1 cellular context compared by ENCODE assay signal in the genomic region with DNA sequence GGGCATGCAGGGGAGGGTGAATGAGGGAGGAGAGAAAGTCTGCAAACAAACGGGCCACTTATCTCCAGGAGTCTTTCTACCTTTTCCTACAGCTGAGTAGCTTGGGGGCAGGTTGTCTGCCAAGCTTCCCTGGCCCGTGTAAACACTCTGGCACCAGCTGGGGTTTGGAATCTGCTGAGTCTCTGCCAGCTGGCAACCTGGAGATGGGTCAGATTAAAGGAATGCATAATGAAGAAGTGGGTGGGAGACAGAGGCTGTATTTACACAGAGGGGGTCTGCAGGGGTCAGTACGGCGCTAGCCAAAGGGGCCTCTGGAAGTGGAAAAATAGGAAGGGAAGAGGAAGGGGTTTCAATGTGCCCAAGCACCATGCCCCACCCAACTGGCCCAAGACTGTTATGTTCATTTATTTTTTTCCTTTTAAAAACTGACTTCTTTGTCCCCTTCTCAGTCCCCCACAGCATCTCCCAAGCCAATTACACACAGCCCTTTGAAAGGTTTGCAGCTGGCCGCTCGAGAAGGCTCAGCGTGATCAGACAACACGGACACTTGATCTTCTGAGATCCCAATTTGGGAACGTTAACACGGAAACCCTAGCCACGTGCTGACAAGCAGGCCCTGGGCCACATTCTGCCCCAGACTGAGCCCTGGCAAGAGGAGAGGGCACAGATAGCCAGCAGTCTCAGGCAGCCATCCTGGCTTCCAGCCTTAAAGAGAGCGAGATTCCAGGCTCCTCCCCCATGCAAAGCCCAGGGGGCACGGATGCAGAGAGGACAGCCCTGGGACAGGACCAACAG.
TF ChIP-seq lines count a peak whose summit lies in the region.

No MANE protein-coding gene starts in this region.

TF ChIP-seq in HepG2, 621 proteins besides CTCF, POLR2A, EP300 and RAD21 (continued from another document and continues in another):
- TF ChIP-seq BCL6 (CRISPR knock-in tag; IDR thresholded peaks at IDR 0.05) (peak; percentile 53), RXRA (CRISPR knock-in tag; IDR thresholded peaks at IDR 0.05) (no peak; the same call in 1 of the 2 replicates), ZNF335 (CRISPR knock-in tag; IDR thresholded peaks at IDR 0.05) (no peak), RFX3 (CRISPR knock-in tag; IDR thresholded peaks at IDR 0.05) (no peak), TMF1 (CRISPR knock-in tag; IDR thresholded peaks at IDR 0.05; ENCODE audit: low read depth) (no peak), MED13 (CRISPR knock-in tag; IDR thresholded peaks at IDR 0.05) (no peak), SUZ12 (IDR thresholded peaks at IDR 0.05; ENCODE audit: low read depth, low read length) (no peak), ZNF556 (CRISPR knock-in tag; IDR thresholded peaks at IDR 0.05; ENCODE audit: borderline replicate concordance) (no peak), MEF2D (CRISPR knock-in tag; IDR thresholded peaks at IDR 0.05) (no peak), RBFOX2 (IDR thresholded peaks at IDR 0.05; ENCODE audit: low read depth, low read length) (no peak), KMT2B (CRISPR knock-in tag; IDR thresholded peaks at IDR 0.05) (no peak), ATF1 (CRISPR knock-in tag; IDR thresholded peaks at IDR 0.05) (no peak), CCDC6 (CRISPR knock-in tag; IDR thresholded peaks at IDR 0.05) (no peak), XRCC5 (optimal IDR thresholded peaks at IDR 0.05; ENCODE audit: low read length) (peak; percentile 53), CBX5 (CRISPR knock-in tag; IDR thresholded peaks at IDR 0.05; ENCODE audit: borderline replicate concordance) (no peak), TOPORS (CRISPR knock-in tag; IDR thresholded peaks at IDR 0.05) (no peak), TBX2 (CRISPR knock-in tag; IDR thresholded peaks at IDR 0.05; ENCODE audit: borderline replicate concordance) (peak; percentile 47; the same call in 1 of the 2 replicates), SP1 (IDR thresholded peaks at IDR 0.05) (no peak), SP1 (CRISPR knock-in tag; IDR thresholded peaks at IDR 0.05) (no peak), ZNF34 (CRISPR knock-in tag; IDR thresholded peaks at IDR 0.05; ENCODE audit: borderline replicate concordance) (no peak), ZNF629 (CRISPR knock-in tag; conservative IDR thresholded peaks at IDR 0.05) (0 out of 2 replicates have a peak, but pooled peaks have one; percentile 13), HOXA5 (CRISPR knock-in tag; IDR thresholded peaks at IDR 0.05) (no peak), ADNP (CRISPR knock-in tag; IDR thresholded peaks at IDR 0.05) (no peak), FOXP1 (IDR thresholded peaks at IDR 0.05) (no peak), FOXP1 (CRISPR knock-in tag; IDR thresholded peaks at IDR 0.05) (peak; percentile 18; the same call in 1 of the 2 replicates), ZNF549 (CRISPR knock-in tag; IDR thresholded peaks at IDR 0.05) (no peak), ZNF761 (CRISPR knock-in tag; conservative IDR thresholded peaks at IDR 0.05) (no peak), ZNF616 (CRISPR knock-in tag; IDR thresholded peaks at IDR 0.05; ENCODE audit: low read depth) (no peak), MED1 (CRISPR knock-in tag; IDR thresholded peaks at IDR 0.05) (0 out of 2 replicates have a peak, but pooled peaks have one; percentile 34), KMT2A (CRISPR knock-in tag; IDR thresholded peaks at IDR 0.05) (no peak), ZKSCAN5 (CRISPR knock-in tag; IDR thresholded peaks at IDR 0.05) (no peak), LCORL (IDR thresholded peaks at IDR 0.05) (no peak), LCORL (CRISPR knock-in tag; IDR thresholded peaks at IDR 0.05) (no peak), SPEN (CRISPR knock-in tag; IDR thresholded peaks at IDR 0.05; ENCODE audit: low read depth) (no peak), IRF2 (CRISPR knock-in tag; IDR thresholded peaks at IDR 0.05) (no peak), ZNF264 (CRISPR knock-in tag; IDR thresholded peaks at IDR 0.05) (no peak), FLYWCH1 (CRISPR knock-in tag; IDR thresholded peaks at IDR 0.05) (no peak), ZMAT3 (CRISPR knock-in tag; conservative IDR thresholded peaks at IDR 0.05) (no peak), SMAD3 (CRISPR knock-in tag; IDR thresholded peaks at IDR 0.05) (no peak), MBD4 (IDR thresholded peaks at IDR 0.05; ENCODE audit: borderline replicate concordance, low read length) (no peak), SNAI1 (CRISPR knock-in tag; IDR thresholded peaks at IDR 0.05; ENCODE audit: borderline replicate concordance) (no peak), RFXAP (CRISPR knock-in tag; IDR thresholded peaks at IDR 0.05; ENCODE audit: borderline replicate concordance) (no peak), SKI (IDR thresholded peaks at IDR 0.05; ENCODE audit: partially characterized antibody) (no peak), CEBPB (IDR thresholded peaks at IDR 0.05; ENCODE audit: borderline replicate concordance, low read depth, low read length) (no peak)
- TF ChIP-seq, protein P1, sequence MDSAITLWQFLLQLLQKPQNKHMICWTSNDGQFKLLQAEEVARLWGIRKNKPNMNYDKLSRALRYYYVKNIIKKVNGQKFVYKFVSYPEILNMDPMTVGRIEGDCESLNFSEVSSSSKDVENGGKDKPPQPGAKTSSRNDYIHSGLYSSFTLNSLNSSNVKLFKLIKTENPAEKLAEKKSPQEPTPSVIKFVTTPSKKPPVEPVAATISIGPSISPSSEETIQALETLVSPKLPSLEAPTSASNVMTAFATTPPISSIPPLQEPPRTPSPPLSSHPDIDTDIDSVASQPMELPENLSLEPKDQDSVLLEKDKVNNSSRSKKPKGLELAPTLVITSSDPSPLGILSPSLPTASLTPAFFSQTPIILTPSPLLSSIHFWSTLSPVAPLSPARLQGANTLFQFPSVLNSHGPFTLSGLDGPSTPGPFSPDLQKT (CRISPR knock-in tag; IDR thresholded peaks at IDR 0.05; ENCODE audit: borderline replicate concordance): no peak
- TF ChIP-seq, protein P2, sequence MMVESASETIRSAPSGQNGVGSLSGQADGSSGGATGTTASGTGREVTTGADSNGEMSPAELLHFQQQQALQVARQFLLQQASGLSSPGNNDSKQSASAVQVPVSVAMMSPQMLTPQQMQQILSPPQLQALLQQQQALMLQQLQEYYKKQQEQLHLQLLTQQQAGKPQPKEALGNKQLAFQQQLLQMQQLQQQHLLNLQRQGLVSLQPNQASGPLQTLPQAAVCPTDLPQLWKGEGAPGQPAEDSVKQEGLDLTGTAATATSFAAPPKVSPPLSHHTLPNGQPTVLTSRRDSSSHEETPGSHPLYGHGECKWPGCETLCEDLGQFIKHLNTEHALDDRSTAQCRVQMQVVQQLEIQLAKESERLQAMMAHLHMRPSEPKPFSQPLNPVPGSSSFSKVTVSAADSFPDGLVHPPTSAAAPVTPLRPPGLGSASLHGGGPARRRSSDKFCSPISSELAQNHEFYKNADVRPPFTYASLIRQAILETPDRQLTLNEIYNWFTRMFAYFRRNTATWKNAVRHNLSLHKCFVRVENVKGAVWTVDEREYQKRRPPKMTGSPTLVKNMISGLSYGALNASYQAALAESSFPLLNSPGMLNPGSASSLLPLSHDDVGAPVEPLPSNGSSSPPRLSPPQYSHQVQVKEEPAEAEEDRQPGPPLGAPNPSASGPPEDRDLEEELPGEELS (CRISPR knock-in tag; IDR thresholded peaks at IDR 0.05): peak; percentile 50; the same call in 1 of the 2 replicates
- TF ChIP-seq, protein P3, sequence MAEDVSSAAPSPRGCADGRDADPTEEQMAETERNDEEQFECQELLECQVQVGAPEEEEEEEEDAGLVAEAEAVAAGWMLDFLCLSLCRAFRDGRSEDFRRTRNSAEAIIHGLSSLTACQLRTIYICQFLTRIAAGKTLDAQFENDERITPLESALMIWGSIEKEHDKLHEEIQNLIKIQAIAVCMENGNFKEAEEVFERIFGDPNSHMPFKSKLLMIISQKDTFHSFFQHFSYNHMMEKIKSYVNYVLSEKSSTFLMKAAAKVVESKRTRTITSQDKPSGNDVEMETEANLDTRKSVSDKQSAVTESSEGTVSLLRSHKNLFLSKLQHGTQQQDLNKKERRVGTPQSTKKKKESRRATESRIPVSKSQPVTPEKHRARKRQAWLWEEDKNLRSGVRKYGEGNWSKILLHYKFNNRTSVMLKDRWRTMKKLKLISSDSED (CRISPR knock-in tag; IDR thresholded peaks at IDR 0.05): no peak
- TF ChIP-seq, protein P4, sequence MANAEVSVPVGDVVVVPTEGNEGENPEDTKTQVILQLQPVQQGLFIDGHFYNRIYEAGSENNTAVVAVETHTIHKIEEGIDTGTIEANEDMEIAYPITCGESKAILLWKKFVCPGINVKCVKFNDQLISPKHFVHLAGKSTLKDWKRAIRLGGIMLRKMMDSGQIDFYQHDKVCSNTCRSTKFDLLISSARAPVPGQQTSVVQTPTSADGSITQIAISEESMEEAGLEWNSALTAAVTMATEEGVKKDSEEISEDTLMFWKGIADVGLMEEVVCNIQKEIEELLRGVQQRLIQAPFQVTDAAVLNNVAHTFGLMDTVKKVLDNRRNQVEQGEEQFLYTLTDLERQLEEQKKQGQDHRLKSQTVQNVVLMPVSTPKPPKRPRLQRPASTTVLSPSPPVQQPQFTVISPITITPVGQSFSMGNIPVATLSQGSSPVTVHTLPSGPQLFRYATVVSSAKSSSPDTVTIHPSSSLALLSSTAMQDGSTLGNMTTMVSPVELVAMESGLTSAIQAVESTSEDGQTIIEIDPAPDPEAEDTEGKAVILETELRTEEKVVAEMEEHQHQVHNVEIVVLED (CRISPR knock-in tag; IDR thresholded peaks at IDR 0.05; ENCODE audit: borderline replicate concordance): no peak
- TF ChIP-seq, protein P5, sequence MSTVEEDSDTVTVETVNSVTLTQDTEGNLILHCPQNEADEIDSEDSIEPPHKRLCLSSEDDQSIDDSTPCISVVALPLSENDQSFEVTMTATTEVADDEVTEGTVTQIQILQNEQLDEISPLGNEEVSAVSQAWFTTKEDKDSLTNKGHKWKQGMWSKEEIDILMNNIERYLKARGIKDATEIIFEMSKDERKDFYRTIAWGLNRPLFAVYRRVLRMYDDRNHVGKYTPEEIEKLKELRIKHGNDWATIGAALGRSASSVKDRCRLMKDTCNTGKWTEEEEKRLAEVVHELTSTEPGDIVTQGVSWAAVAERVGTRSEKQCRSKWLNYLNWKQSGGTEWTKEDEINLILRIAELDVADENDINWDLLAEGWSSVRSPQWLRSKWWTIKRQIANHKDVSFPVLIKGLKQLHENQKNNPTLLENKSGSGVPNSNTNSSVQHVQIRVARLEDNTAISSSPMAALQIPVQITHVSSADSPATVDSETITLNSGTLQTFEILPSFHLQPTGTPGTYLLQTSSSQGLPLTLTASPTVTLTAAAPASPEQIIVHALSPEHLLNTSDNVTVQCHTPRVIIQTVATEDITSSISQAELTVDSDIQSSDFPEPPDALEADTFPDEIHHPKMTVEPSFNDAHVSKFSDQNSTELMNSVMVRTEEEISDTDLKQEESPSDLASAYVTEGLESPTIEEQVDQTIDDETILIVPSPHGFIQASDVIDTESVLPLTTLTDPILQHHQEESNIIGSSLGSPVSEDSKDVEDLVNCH (CRISPR knock-in tag; IDR thresholded peaks at IDR 0.05): no peak
- TF ChIP-seq, protein P6, sequence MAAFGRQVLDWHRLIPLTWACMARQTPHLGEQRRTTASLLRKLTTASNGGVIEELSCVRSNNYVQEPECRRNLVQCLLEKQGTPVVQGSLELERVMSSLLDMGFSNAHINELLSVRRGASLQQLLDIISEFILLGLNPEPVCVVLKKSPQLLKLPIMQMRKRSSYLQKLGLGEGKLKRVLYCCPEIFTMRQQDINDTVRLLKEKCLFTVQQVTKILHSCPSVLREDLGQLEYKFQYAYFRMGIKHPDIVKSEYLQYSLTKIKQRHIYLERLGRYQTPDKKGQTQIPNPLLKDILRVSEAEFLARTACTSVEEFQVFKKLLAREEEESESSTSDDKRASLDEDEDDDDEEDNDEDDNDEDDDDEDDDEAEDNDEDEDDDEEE (CRISPR knock-in tag; IDR thresholded peaks at IDR 0.05): no peak
- TF ChIP-seq, protein P7, sequence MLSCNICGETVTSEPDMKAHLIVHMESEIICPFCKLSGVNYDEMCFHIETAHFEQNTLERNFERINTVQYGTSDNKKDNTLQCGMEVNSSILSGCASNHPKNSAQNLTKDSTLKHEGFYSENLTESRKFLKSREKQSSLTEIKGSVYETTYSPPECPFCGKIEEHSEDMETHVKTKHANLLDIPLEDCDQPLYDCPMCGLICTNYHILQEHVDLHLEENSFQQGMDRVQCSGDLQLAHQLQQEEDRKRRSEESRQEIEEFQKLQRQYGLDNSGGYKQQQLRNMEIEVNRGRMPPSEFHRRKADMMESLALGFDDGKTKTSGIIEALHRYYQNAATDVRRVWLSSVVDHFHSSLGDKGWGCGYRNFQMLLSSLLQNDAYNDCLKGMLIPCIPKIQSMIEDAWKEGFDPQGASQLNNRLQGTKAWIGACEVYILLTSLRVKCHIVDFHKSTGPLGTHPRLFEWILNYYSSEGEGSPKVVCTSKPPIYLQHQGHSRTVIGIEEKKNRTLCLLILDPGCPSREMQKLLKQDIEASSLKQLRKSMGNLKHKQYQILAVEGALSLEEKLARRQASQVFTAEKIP (CRISPR knock-in tag; IDR thresholded peaks at IDR 0.05; ENCODE audit: borderline replicate concordance): no peak
- TF ChIP-seq, protein P8, sequence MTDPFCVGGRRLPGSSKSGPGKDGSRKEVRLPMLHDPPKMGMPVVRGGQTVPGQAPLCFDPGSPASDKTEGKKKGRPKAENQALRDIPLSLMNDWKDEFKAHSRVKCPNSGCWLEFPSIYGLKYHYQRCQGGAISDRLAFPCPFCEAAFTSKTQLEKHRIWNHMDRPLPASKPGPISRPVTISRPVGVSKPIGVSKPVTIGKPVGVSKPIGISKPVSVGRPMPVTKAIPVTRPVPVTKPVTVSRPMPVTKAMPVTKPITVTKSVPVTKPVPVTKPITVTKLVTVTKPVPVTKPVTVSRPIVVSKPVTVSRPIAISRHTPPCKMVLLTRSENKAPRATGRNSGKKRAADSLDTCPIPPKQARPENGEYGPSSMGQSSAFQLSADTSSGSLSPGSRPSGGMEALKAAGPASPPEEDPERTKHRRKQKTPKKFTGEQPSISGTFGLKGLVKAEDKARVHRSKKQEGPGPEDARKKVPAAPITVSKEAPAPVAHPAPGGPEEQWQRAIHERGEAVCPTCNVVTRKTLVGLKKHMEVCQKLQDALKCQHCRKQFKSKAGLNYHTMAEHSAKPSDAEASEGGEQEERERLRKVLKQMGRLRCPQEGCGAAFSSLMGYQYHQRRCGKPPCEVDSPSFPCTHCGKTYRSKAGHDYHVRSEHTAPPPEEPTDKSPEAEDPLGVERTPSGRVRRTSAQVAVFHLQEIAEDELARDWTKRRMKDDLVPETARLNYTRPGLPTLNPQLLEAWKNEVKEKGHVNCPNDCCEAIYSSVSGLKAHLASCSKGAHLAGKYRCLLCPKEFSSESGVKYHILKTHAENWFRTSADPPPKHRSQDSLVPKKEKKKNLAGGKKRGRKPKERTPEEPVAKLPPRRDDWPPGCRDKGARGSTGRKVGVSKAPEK (CRISPR knock-in tag; IDR thresholded peaks at IDR 0.05; ENCODE audit: borderline replicate concordance): no peak
- TF ChIP-seq, protein P9, sequence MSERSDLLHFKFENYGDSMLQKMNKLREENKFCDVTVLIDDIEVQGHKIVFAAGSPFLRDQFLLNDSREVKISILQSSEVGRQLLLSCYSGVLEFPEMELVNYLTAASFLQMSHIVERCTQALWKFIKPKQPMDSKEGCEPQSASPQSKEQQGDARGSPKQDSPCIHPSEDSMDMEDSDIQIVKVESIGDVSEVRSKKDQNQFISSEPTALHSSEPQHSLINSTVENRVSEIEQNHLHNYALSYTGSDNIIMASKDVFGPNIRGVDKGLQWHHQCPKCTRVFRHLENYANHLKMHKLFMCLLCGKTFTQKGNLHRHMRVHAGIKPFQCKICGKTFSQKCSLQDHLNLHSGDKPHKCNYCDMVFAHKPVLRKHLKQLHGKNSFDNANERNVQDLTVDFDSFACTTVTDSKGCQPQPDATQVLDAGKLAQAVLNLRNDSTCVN (CRISPR knock-in tag; IDR thresholded peaks at IDR 0.05; ENCODE audit: borderline replicate concordance): no peak
- TF ChIP-seq, protein P10, sequence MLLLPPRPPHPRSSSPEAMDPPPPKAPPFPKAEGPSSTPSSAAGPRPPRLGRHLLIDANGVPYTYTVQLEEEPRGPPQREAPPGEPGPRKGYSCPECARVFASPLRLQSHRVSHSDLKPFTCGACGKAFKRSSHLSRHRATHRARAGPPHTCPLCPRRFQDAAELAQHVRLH (CRISPR knock-in tag; IDR thresholded peaks at IDR 0.05; ENCODE audit: borderline replicate concordance, low read depth): no peak
